ENCODE assay signal across 1 cellular context in genomic region chr18:3261393-3262233, GRCh38.
TF ChIP-seq lines count a peak whose summit lies in the region.

Gene MYL12B (plus strand): TSS chr18:3262133. CDS start chr18:3272899, 10,766 bp downstream.

TF ChIP-seq in K562, 482 proteins besides CTCF, POLR2A, EP300 and RAD21 (continued from another document and continues in another):
- peak; percentile 76; the same call in 1 of the 2 replicates for TF ChIP-seq REST (CRISPR knock-in tag; IDR thresholded peaks at IDR 0.05; ENCODE audit: low read depth)
- TF ChIP-seq PHB2 (IDR thresholded peaks at IDR 0.05; ENCODE audit: low read depth): no peak
- no peak for TF ChIP-seq HDAC3 (IDR thresholded peaks at IDR 0.05; ENCODE audit: borderline replicate concordance, partially characterized antibody)
- peak; percentile 47; the same call in 1 of the 2 replicates for TF ChIP-seq CREB1 (IDR thresholded peaks at IDR 0.05)
- peak; percentile 63; the same call in 1 of the 2 replicates for TF ChIP-seq CREB1 (CRISPR knock-in tag; IDR thresholded peaks at IDR 0.05)
- peak; percentile 48; the same call in 1 of the 2 replicates for TF ChIP-seq ZBTB2 (IDR thresholded peaks at IDR 0.05)
- TF ChIP-seq ZNF57 (CRISPR knock-in tag; IDR thresholded peaks at IDR 0.05): no peak
- TF ChIP-seq C11orf30 (IDR thresholded peaks at IDR 0.05; ENCODE audit: low read depth): peak; percentile 82
- no peak for TF ChIP-seq THRA (IDR thresholded peaks at IDR 0.05)
- peak; percentile 98 for TF ChIP-seq TOE1 (IDR thresholded peaks at IDR 0.05; ENCODE audit: borderline replicate concordance)
- no peak for TF ChIP-seq TOE1 (CRISPR knock-in tag; IDR thresholded peaks at IDR 0.05; ENCODE audit: borderline replicate concordance, low read depth)
- TF ChIP-seq ZBTB26 (CRISPR knock-in tag; IDR thresholded peaks at IDR 0.05): no peak
- no peak for TF ChIP-seq TRIM24 (IDR thresholded peaks at IDR 0.05)
- no peak for TF ChIP-seq ZNF764 (CRISPR knock-in tag; IDR thresholded peaks at IDR 0.05; ENCODE audit: low read depth)
- peak; percentile 100 for TF ChIP-seq RBBP5 (IDR thresholded peaks at IDR 0.05; ENCODE audit: borderline replicate concordance, insufficient read depth, low read length, poor library complexity, severe bottlenecking)
- no peak for TF ChIP-seq ZNF282 (CRISPR knock-in tag; IDR thresholded peaks at IDR 0.05)
- no peak for TF ChIP-seq CHD1 (IDR thresholded peaks at IDR 0.05; ENCODE audit: low read length)
- TF ChIP-seq NFATC3 (IDR thresholded peaks at IDR 0.05): peak; percentile 74; the same call in 1 of the 2 replicates
- no peak for TF ChIP-seq CREB5 (CRISPR knock-in tag; IDR thresholded peaks at IDR 0.05)
- TF ChIP-seq NEUROD1 (IDR thresholded peaks at IDR 0.05; ENCODE audit: borderline replicate concordance, low read depth, low read length, partially characterized antibody): peak; percentile 78
- TF ChIP-seq HES1 (IDR thresholded peaks at IDR 0.05; ENCODE audit: low read depth): peak; percentile 51; the same call in 1 of the 2 replicates
- peak; percentile 85; the same call in 1 of the 2 replicates for TF ChIP-seq NFRKB (IDR thresholded peaks at IDR 0.05; ENCODE audit: low read depth)
- TF ChIP-seq AFF1 (IDR thresholded peaks at IDR 0.05; ENCODE audit: low read depth in 1 of 2, partially characterized antibody in 2 of 2): peak; percentile 74 to 90
- no peak for TF ChIP-seq HNRNPUL1 (IDR thresholded peaks at IDR 0.05; ENCODE audit: low read length)
- TF ChIP-seq HMBOX1 (IDR thresholded peaks at IDR 0.05): peak; percentile 59; the same call in 1 of the 2 replicates
- TF ChIP-seq HDAC8 (tag; IDR thresholded peaks at IDR 0.05): 0 out of 2 replicates have a peak, but pooled peaks have one; percentile 36
- TF ChIP-seq DEAF1 (CRISPR knock-in tag; IDR thresholded peaks at IDR 0.05): no peak
- 0 out of 2 replicates have a peak, but pooled peaks have one; percentile 25 for TF ChIP-seq TRIM25 (IDR thresholded peaks at IDR 0.05; ENCODE audit: borderline replicate concordance)
- TF ChIP-seq ZZZ3 (IDR thresholded peaks at IDR 0.05): peak; percentile 77
- peak; percentile 77 for TF ChIP-seq KDM5B (IDR thresholded peaks at IDR 0.05; ENCODE audit: insufficient replicate concordance, low read depth, low read length)
- no peak for TF ChIP-seq HNRNPL (IDR thresholded peaks at IDR 0.05; ENCODE audit: low read depth, low read length)
- peak; percentile 70 to 96; a peak in 2 of 4 replicates for TF ChIP-seq BCLAF1 (IDR thresholded peaks at IDR 0.05; ENCODE audit: borderline replicate concordance in 1 of 2, control insufficient read depth in 1 of 2, low read depth in 2 of 2, low read length in 1 of 2)
